Comparison of ENCODE assay signal across 7 cellular contexts in genomic region chr16:29273298-29273907, GRCh38.
DNase-seq lines count a peak whose midpoint lies in the region; ATAC-seq lines count a peak whose summit lies in the region.
"Not testable (repeated sequence)": the region's sequence is repeated elsewhere in the genome, so short reads cannot be mapped to it uniquely, and the experiment has no call there.

No MANE protein-coding gene starts in this region.

- not testable (repeated sequence) for H3K9me3 Mint-ChIP-seq in activated naive CD4-positive, alpha-beta T cell treated with anti-CD3 and anti-CD28 coated beads, Interleukin-2, amount 50 U/mL, for 72 hours

- H3K27ac ChIP-seq in epithelial cell of prostate, result not testable (repeated sequence)

- H3K27ac Mint-ChIP-seq in activated naive CD4-positive, alpha-beta T cell treated with anti-CD3 and anti-CD28 coated beads, Interleukin-2, amount 50 U/mL, for 72 hours, result not testable (repeated sequence)

- not testable (repeated sequence) for H3K36me3 Mint-ChIP-seq in activated naive CD4-positive, alpha-beta T cell treated with anti-CD3 and anti-CD28 coated beads, Interleukin-2, amount 50 U/mL, for 72 hours

- peak; percentile 91 to 94 for ATAC-seq in activated naive CD4-positive, alpha-beta T cell treated with anti-CD3 and anti-CD28 coated beads, Interleukin-2, amount 50 U/mL, for 72 hours

- DNase-seq in EH (ENCODE audit: low read depth) (peak; percentile 51), LHCN-M2 (ENCODE audit: low read depth) (peak; percentile 53), RPMI7951 (ENCODE audit: low read depth) (peak; percentile 54), epithelial cell of prostate (ENCODE audit: low read depth, low spot score) (peak; percentile 36), kidney glomerular epithelial cell (lab: John Stamatoyannopoulos, UW) (peak; percentile 3), renal cortical epithelial cell (ENCODE audit: low read depth) (peak; percentile 59)
- not testable (repeated sequence) for DNase-seq in activated naive CD4-positive, alpha-beta T cell treated with anti-CD3 and anti-CD28 coated beads, Interleukin-2, amount 50 U/mL, for 72 hours (ENCODE audit: low spot score in 2 of 2)
